In genomic region chr5:59036274-59036961, GRCh38 we compare ENCODE assay signal across 8 cellular contexts.
A peak's percentile ranks its signal among the peaks of the same experiment; 100 is the strongest.
DNase-seq lines count a peak whose midpoint lies in the region; ATAC-seq, FAIRE-seq and TF ChIP-seq lines count a peak whose summit lies in the region.

No MANE protein-coding gene starts in this region.

- peaks cover 74% of the 10 kb centered on the region for H3K36me3 Mint-ChIP-seq in Caco-2 (ENCODE audit: insufficient read depth, unreplicated experiment)
- H3K36me3 Mint-ChIP-seq in activated T-cell treated with anti-CD3 and anti-CD28 coated beads, Interleukin-2, amount 50 U/mL, for 72 hours (ENCODE audit: insufficient read depth in 2 of 2), result peaks cover 30 to 59% of the 10 kb centered on the region in 2 donors

- H3K9ac ChIP-seq in kidney (ENCODE audit: low read length in 2 of 2), result no peak overlapping the region

- peak overlapping the region; percentile 69 for H3K4me3 Mint-ChIP-seq in Caco-2 (ENCODE audit: unreplicated experiment)
- peak overlapping the region; percentile 98 to 100 for H3K4me3 Mint-ChIP-seq in activated T-cell treated with anti-CD3 and anti-CD28 coated beads, Interleukin-2, amount 50 U/mL, for 72 hours

- no peaks in the 10 kb centered on the region for H3K27me3 Mint-ChIP-seq in Caco-2 (ENCODE audit: insufficient read depth, unreplicated experiment)
- no peaks in the 10 kb centered on the region for H3K27me3 Mint-ChIP-seq in activated T-cell treated with anti-CD3 and anti-CD28 coated beads, Interleukin-2, amount 50 U/mL, for 72 hours (ENCODE audit: low read depth)

- H3K4me3 ChIP-seq in Caco-2 (ENCODE audit: low read depth, low read length), result no peak overlapping the region
- H3K4me3 ChIP-seq in kidney (ENCODE audit: low read length in 2 of 2), result no peak overlapping the region
- H3K4me3 ChIP-seq in thyroid gland (replicated peaks in 1 of 3), result no peak overlapping the region

- CTCF ChIA-PET in Caco-2 (lab: Charles Lee), result interaction anchor here (1.7 kb wide), 1 partner anchor 138 kb away, joined by 3 read pairs; no protein-coding TSS in a partner anchor

- intact Hi-C loops in Caco-2 (cut with micrococcal nuclease; ENCODE audit: unreplicated experiment), result loop anchor here (1.0 to 10.0 kb wide), 2 partner anchors 125 to 318 kb away; no protein-coding TSS in a partner anchor
- intact Hi-C loops in kidney (cut with DNase I), result no loop called here
- intact Hi-C loops in thyroid gland (cut with DNase I), result no loop called here

- no peak for TF ChIP-seq CTCF in Caco-2 (IDR thresholded peaks at IDR 0.05; ENCODE audit: insufficient read depth in 1 of 2, low read depth in 1 of 2, low read length in 1 of 2, severe bottlenecking in 1 of 2, unreplicated experiment in 1 of 2)
- TF ChIP-seq CTCF in kidney (IDR thresholded peaks at IDR 0.05; ENCODE audit: borderline replicate concordance, extremely low read depth, insufficient read depth), result no peak
- no peak for TF ChIP-seq CTCF in thyroid gland (IDR thresholded peaks at IDR 0.05)

- peak; percentile 63 to 64 for DNase-seq in Caco-2
- DNase-seq in NCI-H226, result peak; percentile 84
- peak; percentile 60 to 68 for DNase-seq in activated T-cell treated with anti-CD3 and anti-CD28 coated beads, Interleukin-2, amount 50 U/mL, for 72 hours
- no peak for DNase-seq in kidney
- DNase-seq in thyroid gland, result no peak
- no peak for DNase-seq in NCI-H510A (lab: John Stamatoyannopoulos, UW)
- no peak for DNase-seq in NCI-H345 (lab: John Stamatoyannopoulos, UW)
- no peak for DNase-seq in C1 segment of cervical spinal cord (lab: John Stamatoyannopoulos, UW)

- H3K4me1 ChIP-seq in Caco-2, result peaks cover 40% of the 10 kb centered on the region
- H3K4me1 ChIP-seq in kidney (ENCODE audit: control insufficient read depth in 1 of 2, insufficient read depth in 1 of 2, low read depth in 1 of 2, low read length in 2 of 2), result no peaks in the 10 kb centered on the region
- peaks cover 13 to 23% of the 10 kb centered on the region in 2 donors for H3K4me1 ChIP-seq in thyroid gland

- no peaks in the 10 kb centered on the region for H3K9me3 Mint-ChIP-seq in Caco-2 (ENCODE audit: unreplicated experiment)
- H3K9me3 Mint-ChIP-seq in activated T-cell treated with anti-CD3 and anti-CD28 coated beads, Interleukin-2, amount 50 U/mL, for 72 hours, result no peaks in the 10 kb centered on the region

- FAIRE-seq in kidney (lab: Jason Lieb, UNC), result peak; percentile 3

- H3K36me3 ChIP-seq in Caco-2 (ENCODE audit: control insufficient read depth, insufficient read depth, low read length), result no peaks in the 10 kb centered on the region
- H3K36me3 ChIP-seq in kidney (ENCODE audit: control insufficient read depth in 1 of 2, insufficient read depth in 2 of 2, low read length in 2 of 2), result no peaks in the 10 kb centered on the region
- no peaks in the 10 kb centered on the region for H3K36me3 ChIP-seq in thyroid gland

- ATAC-seq in activated T-cell treated with anti-CD3 and anti-CD28 coated beads, Interleukin-2, amount 50 U/mL, for 72 hours (replicated peaks in 1 of 2), result peak; percentile 49 to 57

- H3K4me1 Mint-ChIP-seq in Caco-2 (ENCODE audit: low read depth, unreplicated experiment), result peaks cover 18% of the 10 kb centered on the region
- H3K4me1 Mint-ChIP-seq in activated T-cell treated with anti-CD3 and anti-CD28 coated beads, Interleukin-2, amount 50 U/mL, for 72 hours (ENCODE audit: low read depth), result peaks cover 51% of the 10 kb centered on the region

- H3K27ac ChIP-seq in kidney (ENCODE audit: low read depth in 2 of 2, low read length in 2 of 2), result no peak overlapping the region
- peak overlapping the region in 2 of 3 donors; percentile 79 to 90 for H3K27ac ChIP-seq in thyroid gland

- peak overlapping the region; percentile 90 for H3K27ac Mint-ChIP-seq in Caco-2 (ENCODE audit: unreplicated experiment)
- H3K27ac Mint-ChIP-seq in activated T-cell treated with anti-CD3 and anti-CD28 coated beads, Interleukin-2, amount 50 U/mL, for 72 hours, result peak overlapping the region; percentile 99

- BruUV-seq in Caco-2 (replicated peaks; lab: Mats Ljungman, UMichigan), result no TSS peak

- TF ChIP-seq POLR2A in thyroid gland (IDR thresholded peaks at IDR 0.05), result peak in 1 of 2 donors; percentile 21

- H3K9me3 ChIP-seq in Caco-2, result no peaks in the 10 kb centered on the region
- H3K9me3 ChIP-seq in kidney (ENCODE audit: control insufficient read depth in 1 of 2, low read length in 2 of 2), result no peaks in the 10 kb centered on the region
- no peaks in the 10 kb centered on the region for H3K9me3 ChIP-seq in thyroid gland

- POLR2A ChIA-PET in Caco-2 (lab: Charles Lee), result interaction anchor here (0.5 to 1.1 kb wide), 4 partner anchors 26 to 92 kb away, joined by 3 to 6 read pairs (median 4); no protein-coding TSS in a partner anchor

- WGBS in thyroid gland, 2 donors, result 67 to 74% methylated on average over 4 of the region's 4 CpGs

- H3K27me3 ChIP-seq in Caco-2 (replicated peaks; ENCODE audit: control insufficient read depth, insufficient read depth, low read length) (no peaks in the 10 kb centered on the region), thyroid gland (no peaks in the 10 kb centered on the region)

Comparison
In these comparisons a context has a peak if more than half of its experiments do, and no peak if none do; other contexts are left out.
1. DNase-seq: peak in Caco-2 (2 of 2), NCI-H226 (single experiment) and activated T-cell treated with anti-CD3 and anti-CD28 coated beads, Interleukin-2, amount 50 U/mL, for 72 hours (2 of 2); none in kidney (single experiment), thyroid gland (0 of 2), NCI-H510A (single experiment), NCI-H345 (single experiment) and C1 segment of cervical spinal cord (0 of 14).
2. H3K27ac ChIP-seq: peak in thyroid gland (2 of 3); none in kidney (0 of 2).